In the genomic region with DNA sequence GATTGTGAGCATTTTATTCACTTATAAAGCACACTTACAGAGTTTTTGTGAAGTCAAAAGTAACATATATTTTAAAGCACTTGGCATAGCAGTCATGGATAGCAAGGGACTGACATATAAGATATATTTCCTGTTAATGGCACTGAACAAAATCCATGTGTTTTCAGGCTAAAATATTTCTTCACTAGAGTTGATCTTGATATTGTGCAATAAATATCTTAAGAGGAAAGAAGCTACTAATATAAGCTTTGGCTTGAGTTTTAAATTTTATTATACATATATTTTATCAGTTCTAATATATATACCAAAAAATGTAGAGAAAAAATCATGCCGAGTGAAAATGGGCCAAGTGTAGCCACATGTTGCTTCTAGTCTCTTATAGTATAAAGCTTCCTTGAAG, we compare ENCODE assay signal across 6 cellular contexts.
"Had no signal": no experiment of that assay in that cellular context is flagged by ENCODE, and none has a peak within 500 bp of the region (broad histone marks: within the 10 kb centered on the region; RNA-seq: fewer than 3 reads in every experiment).

No MANE protein-coding gene starts in this region.

- H3K9ac ChIP-seq: KMS-11 had no signal

- DNase-seq: KBM-7, KG1 had no signal

- H3K4me3 ChIP-seq: K562 had no signal

- H3K27ac ChIP-seq: HL-60, KMS-11 had no signal

- H3K4me2 ChIP-seq: KMS-11 had no signal

- ATAC-seq: K562 had no signal

- FAIRE-seq: HTR-8/SVneo, K562 had no signal
